16 cellular contexts compared by ENCODE assay signal in genomic region chr1:235876292-235876914, GRCh38. TPM values are rescaled to one million over a fixed set of nuclear protein-coding genes. Genes with fewer than 3 reads are reported as not detected.
DNase-seq lines count a peak whose midpoint lies in the region; ATAC-seq and TF ChIP-seq lines count a peak whose summit lies in the region.
"Had no signal": no experiment of that assay in that cellular context is flagged by ENCODE, and none has a peak within 500 bp of the region (broad histone marks: within the 10 kb centered on the region; RNA-seq: fewer than 3 reads in every experiment).

No MANE protein-coding gene starts in this region.

- DNase-seq in CD4-positive, alpha-beta memory T cell = peak in 4 of 5 donors; percentile 28 to 39 (median 32)
- no peak for DNase-seq in activated T-helper 2 cell treated with anti-CD3 and anti-CD28 coated beads, Interferon-gamma antibody, Interleukin-2, Interleukin-4, amounts not matched to agents 10 μg/mL and 5 μg/mL and 100 μg/mL, durations not matched to agents 14 hours and 24 hours and 36 hours (ENCODE audit: low spot score)
- no peak for DNase-seq in natural killer cell
- DNase-seq in NCI-H1092 treated with DMSO at 0.1 percent for 48 hours (lab: John Stamatoyannopoulos, UW) = no peak
- DNase-seq in SKM-1 treated with dmso at 0.1 percent for 144 hours (lab: John Stamatoyannopoulos, UW; ENCODE audit: unreplicated experiment) = no peak
- DNase-seq: effector CD4-positive, alpha-beta T cell; NCI-H1105 treated with DMSO at 0.1 percent for 48 hours; NCI-H2171; NCI-H774; Peyer's patch; SK-N-SH; stimulated activated CD4-positive, alpha-beta T cell treated with anti-CD3 and anti-CD28 coated beads, Interleukin-4, amount 100 ng/mL, for 4 hours had no signal

- H3K27me3 Mint-ChIP-seq in CD4-positive, alpha-beta memory T cell = peaks cover 0 to 1% of the 10 kb centered on the region in 2 donors
- H3K27me3 Mint-ChIP-seq in activated T-helper 2 cell treated with anti-CD3 and anti-CD28 coated beads, Interferon-gamma antibody, Interleukin-2, Interleukin-4, amounts not matched to agents 10 μg/mL and 5 μg/mL and 100 μg/mL, durations not matched to agents 14 hours and 24 hours and 36 hours (ENCODE audit: low read depth) = no peaks in the 10 kb centered on the region
- no peaks in the 10 kb centered on the region for H3K27me3 Mint-ChIP-seq in natural killer cell (ENCODE audit: low read depth in 2 of 2)

- peak overlapping the region; percentile 57 to 91 (median 86) for H3K27ac Mint-ChIP-seq in CD4-positive, alpha-beta memory T cell
- H3K27ac Mint-ChIP-seq in activated T-helper 2 cell treated with anti-CD3 and anti-CD28 coated beads, Interferon-gamma antibody, Interleukin-2, Interleukin-4, amounts not matched to agents 10 μg/mL and 5 μg/mL and 100 μg/mL, durations not matched to agents 14 hours and 24 hours and 36 hours = peak overlapping the region; percentile 98
- peak overlapping the region in 1 of 2 donors; percentile 96 for H3K27ac Mint-ChIP-seq in natural killer cell

- peak overlapping the region in 6 of 8 donors; percentile 61 to 84 (median 69) for H3K4me3 Mint-ChIP-seq in CD4-positive, alpha-beta memory T cell
- peak overlapping the region; percentile 47 for H3K4me3 Mint-ChIP-seq in activated T-helper 2 cell treated with anti-CD3 and anti-CD28 coated beads, Interferon-gamma antibody, Interleukin-2, Interleukin-4, amounts not matched to agents 10 μg/mL and 5 μg/mL and 100 μg/mL, durations not matched to agents 14 hours and 24 hours and 36 hours (ENCODE audit: low read depth)
- peak overlapping the region; percentile 53 for H3K4me3 Mint-ChIP-seq in natural killer cell

- peak overlapping the region; percentile 56 for H3K27ac ChIP-seq in CD4-positive, alpha-beta memory T cell (ENCODE audit: low read depth, low read length)
- H3K27ac ChIP-seq: cardiac muscle cell, Peyer's patch had no signal

- peaks cover 20 to 55% (median 34%) of the 10 kb centered on the region in 4 donors for H3K4me1 Mint-ChIP-seq in CD4-positive, alpha-beta memory T cell
- peaks cover 68% of the 10 kb centered on the region for H3K4me1 Mint-ChIP-seq in activated T-helper 2 cell treated with anti-CD3 and anti-CD28 coated beads, Interferon-gamma antibody, Interleukin-2, Interleukin-4, amounts not matched to agents 10 μg/mL and 5 μg/mL and 100 μg/mL, durations not matched to agents 14 hours and 24 hours and 36 hours (ENCODE audit: low read depth)
- peaks cover 61 to 64% of the 10 kb centered on the region in 2 donors for H3K4me1 Mint-ChIP-seq in natural killer cell

- intact Hi-C loops in CD4-positive, alpha-beta memory T cell (cut with micrococcal nuclease) = no loop called here
- intact Hi-C loops in activated T-helper 2 cell treated with anti-CD3 and anti-CD28 coated beads, Interferon-gamma antibody, Interleukin-2, Interleukin-4, amounts not matched to agents 10 μg/mL and 5 μg/mL and 100 μg/mL, durations not matched to agents 14 hours and 24 hours and 36 hours (cut with micrococcal nuclease) = loop anchor here (1.0 to 10.0 kb wide), 2 partner anchors 8 to 1392 kb away; no protein-coding TSS in a partner anchor
- intact Hi-C loops in natural killer cell (cut with micrococcal nuclease) = no loop called here

- H3K4me3 ChIP-seq in CD4-positive, alpha-beta memory T cell (ENCODE audit: low read length in 2 of 2) = no peak overlapping the region
- H3K4me3 ChIP-seq: cardiac muscle cell, Peyer's patch, tibial nerve had no signal

- TF ChIP-seq CTCF in natural killer cell (IDR thresholded peaks at IDR 0.05) = no peak

- no peaks in the 10 kb centered on the region for H3K36me3 ChIP-seq in CD4-positive, alpha-beta memory T cell (ENCODE audit: insufficient read depth, low read length)
- H3K36me3 ChIP-seq: cardiac muscle cell, Peyer's patch, tibial nerve had no signal

- no peaks in the 10 kb centered on the region for H3K9me3 Mint-ChIP-seq in CD4-positive, alpha-beta memory T cell
- no peaks in the 10 kb centered on the region for H3K9me3 Mint-ChIP-seq in activated T-helper 2 cell treated with anti-CD3 and anti-CD28 coated beads, Interferon-gamma antibody, Interleukin-2, Interleukin-4, amounts not matched to agents 10 μg/mL and 5 μg/mL and 100 μg/mL, durations not matched to agents 14 hours and 24 hours and 36 hours
- no peaks in the 10 kb centered on the region for H3K9me3 Mint-ChIP-seq in natural killer cell

- H3K4me1 ChIP-seq in CD4-positive, alpha-beta memory T cell (ENCODE audit: insufficient read depth, low read length) = peaks cover 33% of the 10 kb centered on the region
- H3K4me1 ChIP-seq: Peyer's patch had no signal

- H3K27me3 ChIP-seq in CD4-positive, alpha-beta memory T cell (ENCODE audit: insufficient read depth, low read length) = no peaks in the 10 kb centered on the region
- H3K27me3 ChIP-seq: Peyer's patch, tibial nerve had no signal

- H3K9me3 ChIP-seq in CD4-positive, alpha-beta memory T cell (ENCODE audit: control insufficient read depth in 1 of 2, low read length in 2 of 2) = no peaks in the 10 kb centered on the region
- H3K9me3 ChIP-seq: Peyer's patch, SK-N-SH, tibial nerve had no signal

- POLR2A ChIA-PET in CD4-positive, alpha-beta memory T cell (lab: Charles Lee; ENCODE audit: partially characterized antibody) = interaction anchor here (0.8 to 1.1 kb wide), 6 partner anchors 8 to 134 kb away, joined by 3 to 19 read pairs (median 4); partner anchors contain the start of gene LYST

- ATAC-seq in HG03175 (IDR thresholded peaks at IDR 0.05; ENCODE audit: unreplicated experiment) (peak; percentile 37), natural killer cell (peak; percentile 38 to 68 (median 51)), GM18502 (IDR thresholded peaks at IDR 0.05; ENCODE audit: poor library complexity, unreplicated experiment) (no peak)

- no peaks in the 10 kb centered on the region for H3K36me3 Mint-ChIP-seq in CD4-positive, alpha-beta memory T cell
- H3K36me3 Mint-ChIP-seq in activated T-helper 2 cell treated with anti-CD3 and anti-CD28 coated beads, Interferon-gamma antibody, Interleukin-2, Interleukin-4, amounts not matched to agents 10 μg/mL and 5 μg/mL and 100 μg/mL, durations not matched to agents 14 hours and 24 hours and 36 hours (ENCODE audit: low read depth) = no peaks in the 10 kb centered on the region
- no peaks in the 10 kb centered on the region for H3K36me3 Mint-ChIP-seq in natural killer cell

- CTCF ChIA-PET in CD4-positive, alpha-beta memory T cell (lab: Charles Lee; ENCODE audit: partially characterized antibody) = interaction anchor here (0.6 to 2.7 kb wide), 5 partner anchors 10 to 95 kb away, joined by 3 to 14 read pairs (median 4); partner anchors contain the start of gene LYST

RNA-seq across cellular contexts. Expression of gene LYST, which starts 9.7 kb away (rescaled TPM):
- total RNA-seq in CD4-positive, alpha-beta memory T cell = 10 to 100 TPM; 32.8 to 35.2 TPM
- 1 to 10 TPM; 4.2 to 9.1 TPM for polyA plus RNA-seq in CD4-positive, alpha-beta memory T cell
- 98.6 and 110 TPM in 2 replicates for total RNA-seq in activated T-helper 2 cell treated with anti-CD3 and anti-CD28 coated beads, Interferon-gamma antibody, Interleukin-2, Interleukin-4, amounts not matched to agents 10 μg/mL and 5 μg/mL and 100 μg/mL, durations not matched to agents 14 hours and 24 hours and 36 hours
- 100 to 1,000 TPM in 1 of 3 donors, 10 to 100 TPM in 2; 89.9 to 115 (median 93.6) TPM for total RNA-seq in natural killer cell

Comparison
In these comparisons a context has a peak if more than half of its experiments do, and no peak if none do; other contexts are left out.
1. DNase-seq: peak in CD4-positive, alpha-beta memory T cell (4 of 5); none in activated T-helper 2 cell treated with anti-CD3 and anti-CD28 coated beads, Interferon-gamma antibody, Interleukin-2, Interleukin-4, amounts not matched to agents 10 μg/mL and 5 μg/mL and 100 μg/mL, durations not matched to agents 14 hours and 24 hours and 36 hours (single experiment), natural killer cell (single experiment), NCI-H1092 treated with DMSO at 0.1 percent for 48 hours (single experiment) and SKM-1 treated with dmso at 0.1 percent for 144 hours (single experiment).
2. Peak in every context shown above with its lines, with median percentiles within 50 percentile points of each other: H3K4me3 Mint-ChIP-seq.